29 cellular contexts compared by ENCODE assay signal in genomic region chr6:53044572-53044971, GRCh38. TPM values are rescaled to one million over a fixed set of nuclear protein-coding genes. Genes with fewer than 3 reads are reported as not detected.
DNase-seq lines count a peak whose midpoint lies in the region; ATAC-seq, FAIRE-seq and TF ChIP-seq lines count a peak whose summit lies in the region.
"Had no signal": no experiment of that assay in that cellular context is flagged by ENCODE, and none has a peak within 500 bp of the region (broad histone marks: within the 10 kb centered on the region; RNA-seq: fewer than 3 reads in every experiment).

No MANE protein-coding gene starts in this region.

- peak overlapping the region; percentile 98 for H3K27ac Mint-ChIP-seq in astrocyte (ENCODE audit: unreplicated experiment)
- H3K27ac Mint-ChIP-seq: activated naive CD8-positive, alpha-beta T cell treated with anti-CD3 and anti-CD28 coated beads, Interleukin-2, amount 10 ng/mL, durations not matched to agents 7 days and 5 days; CD4-positive, alpha-beta T cell; memory B cell had no signal

- H3K36me3 Mint-ChIP-seq in astrocyte (ENCODE audit: low read depth, unreplicated experiment) = peaks cover 9% of the 10 kb centered on the region

- H3K27ac ChIP-seq in cardiac muscle cell (peak overlapping the region; percentile 66), heart right ventricle (peak overlapping the region in 4 of 10 donors; percentile 78 to 85 (median 81)), astrocyte (ENCODE audit: low read depth, low read length) (peak overlapping the region; percentile 97), keratinocyte (ENCODE audit: control insufficient read depth, insufficient read depth, low read length) (no peak overlapping the region), smooth muscle cell (ENCODE audit: low read depth) (peak overlapping the region; percentile 96), gastroesophageal sphincter (no peak overlapping the region)
- H3K27ac ChIP-seq: A549, Peyer's patch, VCaP had no signal

- H3K36me3 ChIP-seq in cardiac muscle cell (peaks cover 12% of the 10 kb centered on the region), heart right ventricle (peaks cover 0 to 18% (median 16%) of the 10 kb centered on the region in 9 donors), astrocyte (ENCODE audit: insufficient read depth, low read length) (peaks cover 11% of the 10 kb centered on the region), keratinocyte (ENCODE audit: control insufficient read depth in 2 of 2, extremely low read depth in 1 of 2, insufficient read depth in 2 of 2, low read length in 2 of 2) (peaks cover 0 to 4% of the 10 kb centered on the region in 2 experiments), smooth muscle cell (ENCODE audit: low read depth) (no peaks in the 10 kb centered on the region), gastroesophageal sphincter (peaks cover 3 to 17% of the 10 kb centered on the region in 2 donors)

- H3K9me3 ChIP-seq in cardiac muscle cell (ENCODE audit: low read depth) = no peaks in the 10 kb centered on the region
- H3K9me3 ChIP-seq in heart right ventricle = no peaks in the 10 kb centered on the region
- H3K9me3 ChIP-seq in astrocyte (ENCODE audit: insufficient read depth, low read depth, low read length) = no peaks in the 10 kb centered on the region
- H3K9me3 ChIP-seq in keratinocyte (ENCODE audit: control insufficient read depth, low read depth, low read length) = no peaks in the 10 kb centered on the region
- no peaks in the 10 kb centered on the region for H3K9me3 ChIP-seq in smooth muscle cell (replicated peaks; ENCODE audit: low read depth)
- no peaks in the 10 kb centered on the region for H3K9me3 ChIP-seq in gastroesophageal sphincter
- H3K9me3 ChIP-seq: A549, gastrocnemius medialis, Peyer's patch, tibial artery had no signal

- H3K4me1 Mint-ChIP-seq in astrocyte (ENCODE audit: low read depth, unreplicated experiment) = peaks cover 75% of the 10 kb centered on the region

- H3K27me3 Mint-ChIP-seq in astrocyte (ENCODE audit: low read depth, unreplicated experiment) = no peaks in the 10 kb centered on the region
- H3K27me3 Mint-ChIP-seq: activated naive CD8-positive, alpha-beta T cell treated with anti-CD3 and anti-CD28 coated beads, Interleukin-2, amount 10 ng/mL, durations not matched to agents 7 days and 5 days; CD4-positive, alpha-beta T cell; memory B cell had no signal

- ATAC-seq in heart right ventricle (no peak), gastroesophageal sphincter (no peak)
- ATAC-seq: gastrocnemius medialis, left lobe of liver had no signal

- TF ChIP-seq CTCF in cardiac muscle cell (IDR thresholded peaks at IDR 0.05; ENCODE audit: low read depth, low read length) = no peak
- TF ChIP-seq CTCF in heart right ventricle (IDR thresholded peaks at IDR 0.05) = no peak
- TF ChIP-seq CTCF in astrocyte (IDR thresholded peaks at IDR 0.05; ENCODE audit: insufficient read depth, low read depth, low read length) = no peak
- TF ChIP-seq CTCF in keratinocyte (optimal IDR thresholded peaks at IDR 0.05 in 1 of 3, IDR thresholded peaks at IDR 0.05 in 1 of 3, conservative IDR thresholded peaks at IDR 0.05 in 1 of 3; ENCODE audit: extremely low read depth in 1 of 3, insufficient read depth in 2 of 3, low read length in 3 of 3) = no peak
- TF ChIP-seq CTCF in smooth muscle cell (IDR thresholded peaks at IDR 0.05; ENCODE audit: borderline replicate concordance, insufficient read depth, poor library complexity, severe bottlenecking) = no peak
- no peak for TF ChIP-seq CTCF in gastroesophageal sphincter (IDR thresholded peaks at IDR 0.05)

- H3K4me1 ChIP-seq in cardiac muscle cell (ENCODE audit: low read depth) (peaks cover 29% of the 10 kb centered on the region), heart right ventricle (peaks cover 3 to 74% (median 52%) of the 10 kb centered on the region in 9 donors), astrocyte (ENCODE audit: insufficient read depth, low read length) (peaks cover 68% of the 10 kb centered on the region), keratinocyte (ENCODE audit: control insufficient read depth, extremely low read depth, insufficient read depth, low read length) (peaks cover 44% of the 10 kb centered on the region), smooth muscle cell (ENCODE audit: low read depth) (peaks cover 42% of the 10 kb centered on the region), gastroesophageal sphincter (peaks cover 12 to 49% (median 19%) of the 10 kb centered on the region in 3 donors)

- no peak for TF ChIP-seq POLR2A in gastroesophageal sphincter (IDR thresholded peaks at IDR 0.05)

- H3K4me3 Mint-ChIP-seq in astrocyte (ENCODE audit: unreplicated experiment) = peak overlapping the region; percentile 28
- H3K4me3 Mint-ChIP-seq: activated naive CD8-positive, alpha-beta T cell treated with anti-CD3 and anti-CD28 coated beads, Interleukin-2, amount 10 ng/mL, durations not matched to agents 7 days and 5 days; CD4-positive, alpha-beta T cell; memory B cell had no signal

- TF ChIP-seq EP300 in gastroesophageal sphincter (IDR thresholded peaks at IDR 0.05) = no peak

- peaks cover 12% of the 10 kb centered on the region for H3F3A ChIP-seq in smooth muscle cell (ENCODE audit: low read depth)

- intact Hi-C loops in heart right ventricle (cut with DNase I) = loop anchor here in 2 of 10 donors (5.0 kb wide), 1 partner anchor 47 kb away; the partner anchor contains the start of gene GSTA4 (in 2 of the 2)

- no peak for FAIRE-seq in astrocyte (lab: Jason Lieb, UNC)
- FAIRE-seq in keratinocyte (lab: Jason Lieb, UNC) = peak; percentile 34
- FAIRE-seq: A549, endometrium had no signal

- no peaks in the 10 kb centered on the region for H3K9me1 ChIP-seq in keratinocyte (ENCODE audit: control insufficient read depth, extremely low read depth, insufficient read depth, low read length)

- peak overlapping the region; percentile 82 for H3K9ac ChIP-seq in astrocyte (ENCODE audit: low read length)
- no peak overlapping the region for H3K9ac ChIP-seq in keratinocyte (ENCODE audit: control insufficient read depth, extremely low read depth, insufficient read depth, low read length)
- peak overlapping the region; percentile 55 for H3K9ac ChIP-seq in smooth muscle cell (ENCODE audit: low read depth)

- H3K79me2 ChIP-seq in astrocyte (ENCODE audit: insufficient read depth, low read length) (peaks cover 35% of the 10 kb centered on the region), keratinocyte (ENCODE audit: control insufficient read depth, insufficient read depth, low read length) (no peaks in the 10 kb centered on the region), smooth muscle cell (ENCODE audit: low read depth) (peaks cover 13% of the 10 kb centered on the region)

- H3K4me3 ChIP-seq in cardiac muscle cell (no peak overlapping the region), heart right ventricle (no peak overlapping the region), astrocyte (ENCODE audit: insufficient read depth, low read depth, low read length) (no peak overlapping the region), keratinocyte (ENCODE audit: control insufficient read depth in 2 of 3, extremely low read depth in 1 of 3, insufficient read depth in 2 of 3, low read depth in 1 of 3, low read length in 3 of 3) (no peak overlapping the region), smooth muscle cell (peak overlapping the region; percentile 18), gastroesophageal sphincter (no peak overlapping the region)
- H3K4me3 ChIP-seq: A549, gastrocnemius medialis, Peyer's patch, tibial artery had no signal

- H3K9me3 Mint-ChIP-seq in astrocyte (ENCODE audit: unreplicated experiment) = no peaks in the 10 kb centered on the region
- H3K9me3 Mint-ChIP-seq: activated naive CD8-positive, alpha-beta T cell treated with anti-CD3 and anti-CD28 coated beads, Interleukin-2, amount 10 ng/mL, durations not matched to agents 7 days and 5 days; CD4-positive, alpha-beta T cell; memory B cell had no signal

- H4K20me1 ChIP-seq in astrocyte (ENCODE audit: insufficient read depth, low read length) = no peaks in the 10 kb centered on the region
- H4K20me1 ChIP-seq in keratinocyte (ENCODE audit: control insufficient read depth, extremely low read depth, insufficient read depth, low read length) = no peaks in the 10 kb centered on the region
- H4K20me1 ChIP-seq in smooth muscle cell (ENCODE audit: low read depth) = no peaks in the 10 kb centered on the region

- dilution Hi-C loops in keratinocyte (cut with MboI; ENCODE audit: extremely low pct_ligation_motif_present, low sequenced_read_pairs) = no loop called here

- no peaks in the 10 kb centered on the region for H3K27me3 ChIP-seq in cardiac muscle cell
- no peaks in the 10 kb centered on the region for H3K27me3 ChIP-seq in heart right ventricle
- no peaks in the 10 kb centered on the region for H3K27me3 ChIP-seq in astrocyte (ENCODE audit: insufficient read depth, low read length)
- no peaks in the 10 kb centered on the region for H3K27me3 ChIP-seq in keratinocyte (ENCODE audit: control insufficient read depth, extremely low read depth, insufficient read depth, low read length)
- no peaks in the 10 kb centered on the region for H3K27me3 ChIP-seq in smooth muscle cell (ENCODE audit: low read depth)
- H3K27me3 ChIP-seq in gastroesophageal sphincter = no peaks in the 10 kb centered on the region
- H3K27me3 ChIP-seq: gastrocnemius medialis, Peyer's patch, tibial artery had no signal

- no peak overlapping the region for H2AFZ ChIP-seq in astrocyte (ENCODE audit: low read depth, low read length)
- no peak overlapping the region for H2AFZ ChIP-seq in keratinocyte (ENCODE audit: control insufficient read depth, low read length)
- no peak overlapping the region for H2AFZ ChIP-seq in smooth muscle cell (ENCODE audit: low read depth)

- H3K4me2 ChIP-seq in astrocyte (ENCODE audit: low read length) = peak overlapping the region; percentile 82
- no peak overlapping the region for H3K4me2 ChIP-seq in keratinocyte (ENCODE audit: control insufficient read depth, extremely low read depth, insufficient read depth, low read depth, low read length)
- peak overlapping the region; percentile 77 for H3K4me2 ChIP-seq in smooth muscle cell

- DNase-seq in cardiac muscle cell (ENCODE audit: low read depth in 1 of 2, low spot score in 1 of 2) (no peak), heart right ventricle (no peak), astrocyte (ENCODE audit: low read depth) (no peak), keratinocyte (ENCODE audit: low read depth, low spot score) (no peak), smooth muscle cell (lab: John Stamatoyannopoulos, UW; ENCODE audit: unreplicated experiment) (no peak), iPS-NIHi11 (ENCODE audit: low spot score) (no peak), COLO668 (lab: John Stamatoyannopoulos, UW; ENCODE audit: unreplicated experiment) (no peak)
- DNase-seq: activated CD4-positive, alpha-beta T cell treated with anti-CD3 and anti-CD28 coated beads for 4 hours; activated CD8-positive, alpha-beta memory T cell treated with anti-CD3 and anti-CD28 coated beads for 24 hours; activated effector memory CD4-positive, alpha-beta T cell treated with Interleukin-2 at 50 U/mL for 16 hours; activated naive CD8-positive, alpha-beta T cell treated with anti-CD3 and anti-CD28 coated beads, Interleukin-2, amount 10 ng/mL, durations not matched to agents 7 days and 5 days; activated T-cell treated with anti-CD3 and anti-CD28 coated beads for 4 hours; CD4-positive, alpha-beta T cell; dermis blood vessel endothelial cell; gastrocnemius medialis; NCI-H146; NCI-H446; NCI-H774; Peyer's patch; SHP77 treated with DMSO at 0.1 percent for 48 hours; stimulated activated CD4-positive, alpha-beta T cell treated with anti-CD3 and anti-CD28 coated beads, Interleukin-4, amount 100 ng/mL, for 4 hours; T1000; tibial artery had no signal

- 55 to 56% methylated on average over 4 of the region's 4 CpGs for WGBS in heart right ventricle, 2 donors
- WGBS in smooth muscle cell (ENCODE audit: low lambda C conversion rate) = 50% methylated on average over 4 of the region's 4 CpGs
- 80 to 88% methylated on average over 2 to 3 of the region's 4 CpGs for WGBS in gastroesophageal sphincter (ENCODE audit: low coverage in 1 of 2), 2 donors

RNA-seq across cellular contexts. Expression of gene CILK1, which starts 17.1 kb away (rescaled TPM):
- total RNA-seq in cardiac muscle cell (15.1 and 15.6 TPM in 2 replicates), heart right ventricle (10 to 100 TPM in 5 of 10 donors, 1 to 10 TPM in 5; 6.6 to 14.4 (median 10.2) TPM), astrocyte (15.6 and 17.4 TPM in 2 replicates), smooth muscle cell (16.4 and 18.5 TPM in 2 replicates), gastroesophageal sphincter (10 to 100 TPM; 18.7 to 34.6 (median 31.5) TPM)
- polyA plus RNA-seq in cardiac muscle cell (12.2 and 14.4 TPM in 2 replicates), heart right ventricle (1 to 10 TPM; 1.1 to 4.5 TPM), keratinocyte (3.6 to 5.6 TPM (median 5.0 TPM) in 3 replicates), smooth muscle cell (6.5 and 10.2 TPM in 2 replicates)
- 0.77 TPM for polyA plus RNA-seq in keratinocyte (2011; ENCODE audit: low read depth)
- polyA plus RNA-seq in keratinocyte (2011; cell fraction: cytosol; rRNA removed) = 3.2 and 5.6 TPM in 2 replicates
- 4.1 TPM in 2 replicates for polyA plus RNA-seq in keratinocyte (2011; cell fraction: nucleus; rRNA removed)
- polyA plus RNA-seq in keratinocyte (2012; ENCODE audit: low replicate concordance) = 1.8 and 3.4 TPM in 2 replicates
- 2.8 to 6.0 TPM (median 4.3 TPM) in 3 replicates for polyA minus RNA-seq in keratinocyte
- polyA minus RNA-seq in keratinocyte (2011; cell fraction: cytosol; rRNA and poly(A)+ RNA removed) = 3.8 TPM
- 2.1 and 4.9 TPM in 2 replicates for polyA minus RNA-seq in keratinocyte (2011; cell fraction: nucleus; rRNA and poly(A)+ RNA removed)

RNA-seq across cellular contexts. Expression of gene FBXO9, which starts 20.6 kb away (rescaled TPM):
- total RNA-seq in cardiac muscle cell (69.9 and 87.0 TPM in 2 replicates), heart right ventricle (10 to 100 TPM; 46.5 to 80.8 (median 63.0) TPM), astrocyte (72.6 and 80.2 TPM in 2 replicates), smooth muscle cell (25.3 and 25.5 TPM in 2 replicates), gastroesophageal sphincter (10 to 100 TPM; 65.0 to 95.9 (median 82.3) TPM)
- polyA plus RNA-seq in cardiac muscle cell (110 and 182 TPM in 2 replicates), heart right ventricle (10 to 100 TPM; 16.8 to 34.0 TPM), keratinocyte (51.5 to 71.8 TPM (median 52.1 TPM) in 3 replicates), smooth muscle cell (55.1 and 57.2 TPM in 2 replicates)
- polyA plus RNA-seq in keratinocyte (2011; ENCODE audit: low read depth) = 52.7 TPM
- polyA plus RNA-seq in keratinocyte (2011; cell fraction: cytosol; rRNA removed) = 33.6 and 50.0 TPM in 2 replicates
- polyA plus RNA-seq in keratinocyte (2011; cell fraction: nucleus; rRNA removed) = 111 and 144 TPM in 2 replicates
- polyA plus RNA-seq in keratinocyte (2012; ENCODE audit: low replicate concordance) = 25.5 and 36.4 TPM in 2 replicates
- 28.5 to 38.0 TPM (median 29.0 TPM) in 3 replicates for polyA minus RNA-seq in keratinocyte
- 42.2 TPM for polyA minus RNA-seq in keratinocyte (2011; cell fraction: cytosol; rRNA and poly(A)+ RNA removed)
- 16.0 and 31.1 TPM in 2 replicates for polyA minus RNA-seq in keratinocyte (2011; cell fraction: nucleus; rRNA and poly(A)+ RNA removed)

RNA-seq across cellular contexts. Expression of gene GSTA4, which starts 49.5 kb away (rescaled TPM):
- total RNA-seq in cardiac muscle cell (50.1 and 64.5 TPM in 2 replicates), heart right ventricle (10 to 100 TPM in 8 of 10 donors, 1 to 10 TPM in 2; 9.4 to 16.3 (median 12.0) TPM), astrocyte (10.9 and 12.0 TPM in 2 replicates), smooth muscle cell (60.9 and 62.6 TPM in 2 replicates), gastroesophageal sphincter (10 to 100 TPM; 19.3 to 40.4 (median 26.9) TPM)
- polyA plus RNA-seq in cardiac muscle cell (91.1 and 170 TPM in 2 replicates), heart right ventricle (10 to 100 TPM in 1 of 2 donors, 1 to 10 TPM in 1; 9.9 to 14.3 TPM), keratinocyte (19.2 to 40.2 TPM (median 34.2 TPM) in 3 replicates), smooth muscle cell (49.1 and 60.2 TPM in 2 replicates)
- 20.4 TPM for polyA plus RNA-seq in keratinocyte (2011; ENCODE audit: low read depth)
- polyA plus RNA-seq in keratinocyte (2011; cell fraction: cytosol; rRNA removed) = 24.1 and 36.5 TPM in 2 replicates
- 36.9 and 40.3 TPM in 2 replicates for polyA plus RNA-seq in keratinocyte (2011; cell fraction: nucleus; rRNA removed)
- polyA plus RNA-seq in keratinocyte (2012; ENCODE audit: low replicate concordance) = 10.9 and 13.0 TPM in 2 replicates
- 0.82 to 15.2 TPM (median 8.9 TPM) in 3 replicates for polyA minus RNA-seq in keratinocyte
- 5.9 TPM for polyA minus RNA-seq in keratinocyte (2011; cell fraction: cytosol; rRNA and poly(A)+ RNA removed)
- polyA minus RNA-seq in keratinocyte (2011; cell fraction: nucleus; rRNA and poly(A)+ RNA removed) = 2.8 and 5.1 TPM in 2 replicates

Comparison
In these comparisons a context has a peak if more than half of its experiments do, and no peak if none do; other contexts are left out.
1. H3K27ac ChIP-seq: peak in cardiac muscle cell (single experiment), astrocyte (single experiment) and smooth muscle cell (single experiment); none in keratinocyte (single experiment) and gastroesophageal sphincter (0 of 4).